17 cellular contexts compared by ENCODE assay signal in genomic region chr11:63569570-63569969, GRCh38. TPM values are rescaled to one million over a fixed set of nuclear protein-coding genes. Genes with fewer than 3 reads are reported as not detected.
DNase-seq lines count a peak whose midpoint lies in the region; ATAC-seq and TF ChIP-seq lines count a peak whose summit lies in the region.
"Had no signal": no experiment of that assay in that cellular context is flagged by ENCODE, and none has a peak within 500 bp of the region (broad histone marks: within the 10 kb centered on the region; RNA-seq: fewer than 3 reads in every experiment).

No MANE protein-coding gene starts in this region.

- H3K27me3 ChIP-seq in dorsolateral prefrontal cortex (no peaks in the 10 kb centered on the region), heart right ventricle (no peaks in the 10 kb centered on the region)
- H3K27me3 ChIP-seq: BLaER1 had no signal

- H3K4me1 Mint-ChIP-seq in T-helper 17 cell, result peaks cover 30% of the 10 kb centered on the region
- H3K4me1 Mint-ChIP-seq in natural killer cell treated with Interleukin-12 subunit alpha and Interleukin-12 subunit beta and Interleukin-15 and Interleukin-18, amount 100 ng/mL, for 72 hours (ENCODE audit: low read depth in 2 of 2), result peaks cover 64 to 69% of the 10 kb centered on the region in 2 donors

- peaks cover 0 to 13% (median 0%) of the 10 kb centered on the region in 9 donors for H3K36me3 ChIP-seq in heart right ventricle
- H3K36me3 ChIP-seq: BLaER1 had no signal

- no peak overlapping the region for H3K4me3 Mint-ChIP-seq in T-helper 17 cell
- H3K4me3 Mint-ChIP-seq in natural killer cell treated with Interleukin-12 subunit alpha and Interleukin-12 subunit beta and Interleukin-15 and Interleukin-18, amount 100 ng/mL, for 72 hours, result no peak overlapping the region
- H3K4me3 Mint-ChIP-seq: CD4-positive, CD25-positive, alpha-beta regulatory T cell; HFFc6 had no signal

- H3K27ac Mint-ChIP-seq in T-helper 17 cell, result peak overlapping the region; percentile 98
- H3K27ac Mint-ChIP-seq in natural killer cell treated with Interleukin-12 subunit alpha and Interleukin-12 subunit beta and Interleukin-15 and Interleukin-18, amount 100 ng/mL, for 72 hours, result peak overlapping the region; percentile 87 to 97
- H3K27ac Mint-ChIP-seq: CD4-positive, CD25-positive, alpha-beta regulatory T cell; HFFc6 had no signal

- peak overlapping the region in 40 of 59 donors; percentile 0 to 87 (median 59) for H3K27ac ChIP-seq in dorsolateral prefrontal cortex
- H3K27ac ChIP-seq in heart right ventricle, result no peak overlapping the region
- H3K27ac ChIP-seq: BLaER1, HL-60 had no signal

- intact Hi-C loops in dorsolateral prefrontal cortex (cut with DNase I) (no loop called here), heart right ventricle (cut with DNase I) (loop anchor here in 1 of 10 donors (10.0 kb wide), 1 partner anchor 55 kb away; no protein-coding TSS in a partner anchor)

- H3K36me3 Mint-ChIP-seq in T-helper 17 cell (ENCODE audit: low read depth), result peaks cover 2% of the 10 kb centered on the region
- no peaks in the 10 kb centered on the region for H3K36me3 Mint-ChIP-seq in natural killer cell treated with Interleukin-12 subunit alpha and Interleukin-12 subunit beta and Interleukin-15 and Interleukin-18, amount 100 ng/mL, for 72 hours
- H3K36me3 Mint-ChIP-seq: CD4-positive, CD25-positive, alpha-beta regulatory T cell had no signal

- H3K4me3 ChIP-seq in dorsolateral prefrontal cortex, result no peak overlapping the region
- no peak overlapping the region for H3K4me3 ChIP-seq in heart right ventricle
- H3K4me3 ChIP-seq: A549, BLaER1 had no signal

- ATAC-seq in T-helper 17 cell, result no peak
- no peak for ATAC-seq in natural killer cell treated with Interleukin-12 subunit alpha and Interleukin-12 subunit beta and Interleukin-15 and Interleukin-18, amount 100 ng/mL, for 72 hours
- no peak for ATAC-seq in heart right ventricle
- ATAC-seq: A549 had no signal

- peaks cover 3% of the 10 kb centered on the region for H3K9me3 Mint-ChIP-seq in natural killer cell treated with Interleukin-12 subunit alpha and Interleukin-12 subunit beta and Interleukin-15 and Interleukin-18, amount 100 ng/mL, for 72 hours
- H3K9me3 Mint-ChIP-seq: CD4-positive, CD25-positive, alpha-beta regulatory T cell; HFFc6 had no signal

- no peaks in the 10 kb centered on the region for H3K27me3 Mint-ChIP-seq in T-helper 17 cell
- H3K27me3 Mint-ChIP-seq in natural killer cell treated with Interleukin-12 subunit alpha and Interleukin-12 subunit beta and Interleukin-15 and Interleukin-18, amount 100 ng/mL, for 72 hours, result no peaks in the 10 kb centered on the region

- TF ChIP-seq CTCF in dorsolateral prefrontal cortex (IDR thresholded peaks at IDR 0.05 in 54 of 56, conservative IDR thresholded peaks at IDR 0.05 in 2 of 56; ENCODE audit: low read depth in 1 of 56, partially characterized antibody in 56 of 56) (no peak), heart right ventricle (IDR thresholded peaks at IDR 0.05) (no peak)

- no peaks in the 10 kb centered on the region for H3K9me3 ChIP-seq in T-helper 17 cell (ENCODE audit: control insufficient read depth, low read length, poor library complexity, severe bottlenecking)
- no peaks in the 10 kb centered on the region for H3K9me3 ChIP-seq in heart right ventricle
- H3K9me3 ChIP-seq: A549, BLaER1 had no signal

- no peak for DNase-seq in T-helper 17 cell
- DNase-seq in dorsolateral prefrontal cortex, result no peak
- no peak for DNase-seq in natural killer cell treated with Interleukin-12 subunit alpha and Interleukin-12 subunit beta and Interleukin-15 and Interleukin-18, amount 100 ng/mL, for 72 hours (ENCODE audit: low spot score)
- DNase-seq in COR-L47 (lab: John Stamatoyannopoulos, UW), result no peak
- DNase-seq in NCI-H2196 (lab: John Stamatoyannopoulos, UW; ENCODE audit: unreplicated experiment), result no peak
- DNase-seq in heart right ventricle, result no peak
- DNase-seq in NCI-H774 (lab: John Stamatoyannopoulos, UW), result no peak
- DNase-seq: AML-193; CD4-positive, CD25-positive, alpha-beta regulatory T cell; DMS79 treated with DMSO at 0.1 percent for 48 hours; EL; HCEC 1CT; HFFc6 had no signal

- WGBS in heart right ventricle, 2 donors, result 90 to 93% methylated on average over 3 of the region's 3 CpGs

- H3K4me1 ChIP-seq in heart right ventricle, result peaks cover under 1 to 34% (median 23%) of the 10 kb centered on the region in 9 donors

RNA-seq across cellular contexts. Expression of gene PLAAT2, which starts 6.4 kb away (rescaled TPM):
- under 1 TPM in 1 of 2 donors, not detected in 1; 0.63 TPM for total RNA-seq in T-helper 17 cell
- 1 to 10 TPM in 9 of 120 experiments, under 1 TPM in 13, not detected in 98; 0.64 to 1.7 (median 0.90) TPM for total RNA-seq in dorsolateral prefrontal cortex
- 1 to 10 TPM in 1 of 2 donors, not detected in 1; 1.4 TPM for total RNA-seq in natural killer cell treated with Interleukin-12 subunit alpha and Interleukin-12 subunit beta and Interleukin-15 and Interleukin-18, amount 100 ng/mL, for 72 hours
- 1 to 10 TPM in 1 of 10 donors, under 1 TPM in 1, not detected in 8; 0.35 to 3.7 TPM for total RNA-seq in heart right ventricle
- not detected for polyA plus RNA-seq in heart right ventricle
- total RNA-seq: CD4-positive, CD25-positive, alpha-beta regulatory T cell; H1; HFFc6 had no signal

RNA-seq across cellular contexts. Expression of gene PLAAT4, which starts 33.0 kb away (rescaled TPM):
- total RNA-seq in T-helper 17 cell, result 100 to 1,000 TPM in 1 of 2 donors, 10 to 100 TPM in 1; 80.8 to 110 TPM
- 100 to 1,000 TPM in 2 of 120 experiments, 10 to 100 TPM in 118; 11.2 to 117 (median 25.4) TPM for total RNA-seq in dorsolateral prefrontal cortex
- 100 to 1,000 TPM in 1 of 2 donors, 10 to 100 TPM in 1; 42.5 to 193 TPM for total RNA-seq in natural killer cell treated with Interleukin-12 subunit alpha and Interleukin-12 subunit beta and Interleukin-15 and Interleukin-18, amount 100 ng/mL, for 72 hours
- total RNA-seq in heart right ventricle, result 100 to 1,000 TPM in 1 of 10 donors, 10 to 100 TPM in 3, 1 to 10 TPM in 6; 3.3 to 565 (median 7.7) TPM
- 10 to 100 TPM; 10.1 to 11.7 TPM for polyA plus RNA-seq in heart right ventricle

RNA-seq across cellular contexts. Expression of gene PLAAT3, which starts 44.7 kb away (rescaled TPM):
- total RNA-seq in T-helper 17 cell, result 1 to 10 TPM; 2.5 to 3.3 TPM
- 100 to 1,000 TPM in 100 of 120 experiments, 10 to 100 TPM in 20; 68.4 to 465 (median 140) TPM for total RNA-seq in dorsolateral prefrontal cortex
- total RNA-seq in natural killer cell treated with Interleukin-12 subunit alpha and Interleukin-12 subunit beta and Interleukin-15 and Interleukin-18, amount 100 ng/mL, for 72 hours, result 10 to 100 TPM; 16.8 to 60.0 TPM
- 100 to 1,000 TPM in 9 of 10 donors, 10 to 100 TPM in 1; 82.8 to 211 (median 137) TPM for total RNA-seq in heart right ventricle
- polyA plus RNA-seq in heart right ventricle, result 100 to 1,000 TPM; 118 to 159 TPM

Comparison
In these comparisons a context has a peak if more than half of its experiments do, and no peak if none do; other contexts are left out.
1. H3K27ac ChIP-seq: peak in dorsolateral prefrontal cortex (40 of 59); none in heart right ventricle (0 of 10).
2. RNA of gene PLAAT3, which starts 44.7 kb away (total RNA-seq): 68.4 to 465 TPM in dorsolateral prefrontal cortex, 82.8 to 211 TPM in heart right ventricle and 16.8 to 60.0 TPM in natural killer cell treated with Interleukin-12 subunit alpha and Interleukin-12 subunit beta and Interleukin-15 and Interleukin-18, amount 100 ng/mL, for 72 hours; 2.5 to 3.3 TPM in T-helper 17 cell; every median in the first group is over 4 times any median in the second.